2 cellular contexts compared by ENCODE assay signal in the genomic region with DNA sequence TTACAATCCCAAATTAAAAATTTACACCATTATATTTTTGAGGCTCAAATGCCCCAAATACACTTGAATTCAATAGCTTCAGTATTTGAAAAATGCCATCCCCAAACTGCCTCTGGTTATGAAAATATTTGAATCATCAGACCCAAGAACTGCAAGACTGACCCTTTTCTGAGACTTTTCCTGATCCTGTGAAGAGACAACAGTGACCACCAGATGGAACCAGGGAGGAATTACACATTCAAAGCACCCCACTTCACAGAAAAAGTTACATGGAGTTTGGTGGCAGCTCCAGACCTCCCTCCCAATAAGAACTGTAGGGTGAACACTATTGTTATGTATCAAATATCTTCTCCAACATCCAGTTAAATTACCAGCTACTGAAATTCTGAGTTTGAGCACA.
TF ChIP-seq lines count a peak whose summit lies in the region.

No MANE protein-coding gene starts in this region.

TF ChIP-seq in HEK293T, 16 proteins besides CTCF, POLR2A, EP300 and RAD21:
- TF ChIP-seq CTBP1 (IDR thresholded peaks at IDR 0.05; ENCODE audit: borderline replicate concordance) (no peak), FOXM1 (IDR thresholded peaks at IDR 0.05; ENCODE audit: borderline replicate concordance) (no peak), SP1 (IDR thresholded peaks at IDR 0.05) (no peak), ZNF384 (IDR thresholded peaks at IDR 0.05) (no peak), L3MBTL2 (conservative IDR thresholded peaks at IDR 0.05) (no peak), NFRKB (IDR thresholded peaks at IDR 0.05) (no peak), LEF1 (IDR thresholded peaks at IDR 0.05; ENCODE audit: borderline replicate concordance) (no peak), TARDBP (IDR thresholded peaks at IDR 0.05) (no peak), ELF4 (IDR thresholded peaks at IDR 0.05) (no peak), SUZ12 (IDR thresholded peaks at IDR 0.05) (no peak), BHLHE40 (IDR thresholded peaks at IDR 0.05; ENCODE audit: borderline replicate concordance) (no peak), FOXA1 (IDR thresholded peaks at IDR 0.05) (no peak), HDGF (IDR thresholded peaks at IDR 0.05; ENCODE audit: borderline replicate concordance) (no peak), ARNT (IDR thresholded peaks at IDR 0.05) (no peak), FOXK2 (IDR thresholded peaks at IDR 0.05) (no peak)
- TF ChIP-seq, protein P1, sequence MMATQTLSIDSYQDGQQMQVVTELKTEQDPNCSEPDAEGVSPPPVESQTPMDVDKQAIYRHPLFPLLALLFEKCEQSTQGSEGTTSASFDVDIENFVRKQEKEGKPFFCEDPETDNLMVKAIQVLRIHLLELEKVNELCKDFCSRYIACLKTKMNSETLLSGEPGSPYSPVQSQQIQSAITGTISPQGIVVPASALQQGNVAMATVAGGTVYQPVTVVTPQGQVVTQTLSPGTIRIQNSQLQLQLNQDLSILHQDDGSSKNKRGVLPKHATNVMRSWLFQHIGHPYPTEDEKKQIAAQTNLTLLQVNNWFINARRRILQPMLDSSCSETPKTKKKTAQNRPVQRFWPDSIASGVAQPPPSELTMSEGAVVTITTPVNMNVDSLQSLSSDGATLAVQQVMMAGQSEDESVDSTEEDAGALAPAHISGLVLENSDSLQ (IDR thresholded peaks at IDR 0.05) = no peak

TF ChIP-seq in HepG2, 621 proteins besides CTCF, POLR2A, EP300 and RAD21:
- TF ChIP-seq ZNF281 (CRISPR knock-in tag; IDR thresholded peaks at IDR 0.05; ENCODE audit: borderline replicate concordance) (no peak), STAG1 (CRISPR knock-in tag; IDR thresholded peaks at IDR 0.05) (peak; percentile 8; the same call in 1 of the 2 replicates), ARID4A (CRISPR knock-in tag; IDR thresholded peaks at IDR 0.05; ENCODE audit: borderline replicate concordance) (no peak)
